Comparison of ENCODE assay signal across 10 cellular contexts in the genomic region with DNA sequence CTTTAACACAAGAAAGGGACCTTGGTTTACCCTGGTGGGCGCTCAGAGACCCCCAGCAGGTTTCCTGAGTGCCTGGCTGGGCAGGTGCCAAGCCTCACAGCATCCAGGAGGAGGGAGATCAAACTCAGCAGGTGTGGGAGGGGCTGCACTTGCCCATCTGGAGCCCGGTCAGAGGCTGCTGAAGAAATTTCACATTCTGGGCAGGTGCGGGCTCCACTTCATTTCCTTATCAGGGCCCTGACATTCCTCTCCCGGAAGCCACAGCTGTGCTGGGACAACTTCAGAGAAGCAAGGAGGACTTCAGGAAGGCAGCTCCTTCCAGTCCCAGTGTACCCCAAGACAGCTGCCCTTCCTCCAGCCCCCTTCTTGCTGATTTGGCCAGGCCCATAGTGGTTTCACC.
DNase-seq lines count a peak whose midpoint lies in the region; ATAC-seq, FAIRE-seq and TF ChIP-seq lines count a peak whose summit lies in the region.
"Had no signal": no experiment of that assay in that cellular context is flagged by ENCODE, and none has a peak within 500 bp of the region (broad histone marks: within the 10 kb centered on the region; RNA-seq: fewer than 3 reads in every experiment).

No MANE protein-coding gene starts in this region.

- H3K27ac Mint-ChIP-seq in stimulated activated naive CD8-positive, alpha-beta T cell treated with anti-CD3 and anti-CD28 coated beads, Interleukin-15, Interleukin-2, amounts not matched to agents 100 ng/mL and 50 ng/mL, for 24 hours: peak overlapping the region; percentile 92

- H3K9ac ChIP-seq in SU-DHL-6 (ENCODE audit: low read length) (peak overlapping the region; percentile 63), keratinocyte (ENCODE audit: control insufficient read depth, extremely low read depth, insufficient read depth, low read length) (peak overlapping the region; percentile 53)

- peak overlapping the region; percentile 12 for H3K4me3 Mint-ChIP-seq in stimulated activated naive CD8-positive, alpha-beta T cell treated with anti-CD3 and anti-CD28 coated beads, Interleukin-15, Interleukin-2, amounts not matched to agents 100 ng/mL and 50 ng/mL, for 24 hours

- no peaks in the 10 kb centered on the region for H3K9me3 ChIP-seq in SU-DHL-6 (ENCODE audit: insufficient read depth, low read length)
- no peaks in the 10 kb centered on the region for H3K9me3 ChIP-seq in keratinocyte (ENCODE audit: control insufficient read depth, low read depth, low read length)
- H3K9me3 ChIP-seq in aorta (ENCODE audit: control insufficient read depth, low read length): no peaks in the 10 kb centered on the region

- DNase-seq in stimulated activated naive CD8-positive, alpha-beta T cell treated with anti-CD3 and anti-CD28 coated beads, Interleukin-15, Interleukin-2, amounts not matched to agents 100 U/mL and 50 U/mL, for 24 hours: no peak
- no peak for DNase-seq in keratinocyte (ENCODE audit: low read depth, low spot score)
- peak; percentile 39 to 53 for DNase-seq in aorta
- DNase-seq: activated CD8-positive, alpha-beta memory T cell treated with anti-CD3 and anti-CD28 coated beads, Interleukin-2, amount 50 U/mL, for 4 hours; retina had no signal

- H2AFZ ChIP-seq in SU-DHL-6 (ENCODE audit: low read depth, low read length, severe bottlenecking) (no peak overlapping the region), keratinocyte (ENCODE audit: control insufficient read depth, low read length) (no peak overlapping the region)

- peaks cover 24% of the 10 kb centered on the region for H3K4me1 Mint-ChIP-seq in stimulated activated naive CD8-positive, alpha-beta T cell treated with anti-CD3 and anti-CD28 coated beads, Interleukin-15, Interleukin-2, amounts not matched to agents 100 ng/mL and 50 ng/mL, for 24 hours (ENCODE audit: low read depth)

- H3K4me2 ChIP-seq in SU-DHL-6 (ENCODE audit: low read depth, low read length, poor library complexity, severe bottlenecking) (peak overlapping the region; percentile 79), keratinocyte (ENCODE audit: control insufficient read depth, extremely low read depth, insufficient read depth, low read depth, low read length) (peak overlapping the region; percentile 60)

- no peaks in the 10 kb centered on the region for H3K9me3 Mint-ChIP-seq in stimulated activated naive CD8-positive, alpha-beta T cell treated with anti-CD3 and anti-CD28 coated beads, Interleukin-15, Interleukin-2, amounts not matched to agents 100 ng/mL and 50 ng/mL, for 24 hours

- no peaks in the 10 kb centered on the region for H3K9me2 ChIP-seq in SU-DHL-6 (replicated peaks; ENCODE audit: insufficient read depth, low read length)

- H3K27me3 Mint-ChIP-seq in stimulated activated naive CD8-positive, alpha-beta T cell treated with anti-CD3 and anti-CD28 coated beads, Interleukin-15, Interleukin-2, amounts not matched to agents 100 ng/mL and 50 ng/mL, for 24 hours: no peaks in the 10 kb centered on the region

- peaks cover 17% of the 10 kb centered on the region for H3K36me3 Mint-ChIP-seq in stimulated activated naive CD8-positive, alpha-beta T cell treated with anti-CD3 and anti-CD28 coated beads, Interleukin-15, Interleukin-2, amounts not matched to agents 100 ng/mL and 50 ng/mL, for 24 hours (ENCODE audit: low read depth)

- intact Hi-C loops in aorta (cut with DNase I): loop anchor here in 1 of 2 donors (5.0 kb wide), 1 partner anchor 81 kb away; a partner anchor contains a TSS

- dilution Hi-C loops in keratinocyte (cut with MboI; ENCODE audit: extremely low pct_ligation_motif_present, low sequenced_read_pairs): no loop called here

- FAIRE-seq in keratinocyte (lab: Jason Lieb, UNC): peak; percentile 5

- ATAC-seq in stimulated activated naive CD8-positive, alpha-beta T cell treated with anti-CD3 and anti-CD28 coated beads, Interleukin-15, Interleukin-2, amounts not matched to agents 100 U/mL and 50 U/mL, for 24 hours: no peak
- ATAC-seq in aorta (ENCODE audit: low FRiP score) (no peak), HG02642 (IDR thresholded peaks at IDR 0.05; ENCODE audit: poor library complexity, unreplicated experiment) (no peak), GM19395 (IDR thresholded peaks at IDR 0.05; ENCODE audit: unreplicated experiment) (no peak), HG03521 (IDR thresholded peaks at IDR 0.05; ENCODE audit: unreplicated experiment) (no peak)

- H3K79me2 ChIP-seq in SU-DHL-6 (ENCODE audit: insufficient read depth, low read length): peaks cover 10% of the 10 kb centered on the region
- H3K79me2 ChIP-seq in keratinocyte (ENCODE audit: control insufficient read depth, insufficient read depth, low read length): no peaks in the 10 kb centered on the region

- H3K36me3 ChIP-seq in SU-DHL-6 (ENCODE audit: low read length) (no peaks in the 10 kb centered on the region), keratinocyte (ENCODE audit: control insufficient read depth in 2 of 2, extremely low read depth in 1 of 2, insufficient read depth in 2 of 2, low read length in 2 of 2) (no peaks in the 10 kb centered on the region), aorta (ENCODE audit: control insufficient read depth in 1 of 2, insufficient read depth in 2 of 2, low read length in 1 of 2) (no peaks in the 10 kb centered on the region)

- TF ChIP-seq CTCF in SU-DHL-6 (IDR thresholded peaks at IDR 0.05; ENCODE audit: insufficient read depth, low read length, poor library complexity, severe bottlenecking): no peak
- TF ChIP-seq CTCF in keratinocyte (optimal IDR thresholded peaks at IDR 0.05 in 1 of 3, IDR thresholded peaks at IDR 0.05 in 1 of 3, conservative IDR thresholded peaks at IDR 0.05 in 1 of 3; ENCODE audit: extremely low read depth in 1 of 3, insufficient read depth in 2 of 3, low read length in 3 of 3): no peak

- no peak overlapping the region for H3K4me3 ChIP-seq in SU-DHL-6 (ENCODE audit: insufficient read depth, low read length, poor library complexity, severe bottlenecking)
- no peak overlapping the region for H3K4me3 ChIP-seq in keratinocyte (ENCODE audit: control insufficient read depth in 2 of 3, extremely low read depth in 1 of 3, insufficient read depth in 2 of 3, low read depth in 1 of 3, low read length in 3 of 3)
- no peak overlapping the region for H3K4me3 ChIP-seq in aorta (ENCODE audit: low read length in 2 of 2)

- H3K27ac ChIP-seq in SU-DHL-6 (ENCODE audit: low read depth, low read length) (peak overlapping the region; percentile 92; the same call in 1 of the 2 replicates), keratinocyte (ENCODE audit: control insufficient read depth, insufficient read depth, low read length) (peak overlapping the region; percentile 77), aorta (ENCODE audit: low read depth in 1 of 2, low read length in 2 of 2) (no peak overlapping the region)

- H3K9me1 ChIP-seq in keratinocyte (ENCODE audit: control insufficient read depth, extremely low read depth, insufficient read depth, low read length): peaks cover 2% of the 10 kb centered on the region

- WGBS in aorta, 2 donors: 36 to 43% methylated on average over 4 of the region's 4 CpGs

- H3K4me1 ChIP-seq in keratinocyte (ENCODE audit: control insufficient read depth, extremely low read depth, insufficient read depth, low read length): peaks cover 34% of the 10 kb centered on the region
- H3K4me1 ChIP-seq in aorta (ENCODE audit: control insufficient read depth in 1 of 2, insufficient read depth in 2 of 2, low read length in 2 of 2): peaks cover 0 to 5% of the 10 kb centered on the region in 2 donors

- peaks cover 27% of the 10 kb centered on the region for H3F3A ChIP-seq in SU-DHL-6 (ENCODE audit: insufficient read depth)

- H4K20me1 ChIP-seq in SU-DHL-6 (ENCODE audit: low read depth, low read length) (no peaks in the 10 kb centered on the region), keratinocyte (ENCODE audit: control insufficient read depth, extremely low read depth, insufficient read depth, low read length) (no peaks in the 10 kb centered on the region)

- H3K27me3 ChIP-seq in SU-DHL-6 (ENCODE audit: low read length): no peaks in the 10 kb centered on the region
- H3K27me3 ChIP-seq in keratinocyte (ENCODE audit: control insufficient read depth, extremely low read depth, insufficient read depth, low read length): no peaks in the 10 kb centered on the region
- H3K27me3 ChIP-seq in aorta (ENCODE audit: control insufficient read depth in 1 of 2, insufficient read depth in 2 of 2, low read length in 1 of 2): no peaks in the 10 kb centered on the region

Comparison
In these comparisons a context has a peak if more than half of its experiments do, and no peak if none do; other contexts are left out.
1. DNase-seq: peak in aorta (2 of 2); none in stimulated activated naive CD8-positive, alpha-beta T cell treated with anti-CD3 and anti-CD28 coated beads, Interleukin-15, Interleukin-2, amounts not matched to agents 100 U/mL and 50 U/mL, for 24 hours (single experiment) and keratinocyte (single experiment).
2. H3K27ac ChIP-seq: peak in SU-DHL-6 (single experiment) and keratinocyte (single experiment); none in aorta (0 of 2).